Comparison of ENCODE assay signal across 10 cellular contexts in the genomic region with DNA sequence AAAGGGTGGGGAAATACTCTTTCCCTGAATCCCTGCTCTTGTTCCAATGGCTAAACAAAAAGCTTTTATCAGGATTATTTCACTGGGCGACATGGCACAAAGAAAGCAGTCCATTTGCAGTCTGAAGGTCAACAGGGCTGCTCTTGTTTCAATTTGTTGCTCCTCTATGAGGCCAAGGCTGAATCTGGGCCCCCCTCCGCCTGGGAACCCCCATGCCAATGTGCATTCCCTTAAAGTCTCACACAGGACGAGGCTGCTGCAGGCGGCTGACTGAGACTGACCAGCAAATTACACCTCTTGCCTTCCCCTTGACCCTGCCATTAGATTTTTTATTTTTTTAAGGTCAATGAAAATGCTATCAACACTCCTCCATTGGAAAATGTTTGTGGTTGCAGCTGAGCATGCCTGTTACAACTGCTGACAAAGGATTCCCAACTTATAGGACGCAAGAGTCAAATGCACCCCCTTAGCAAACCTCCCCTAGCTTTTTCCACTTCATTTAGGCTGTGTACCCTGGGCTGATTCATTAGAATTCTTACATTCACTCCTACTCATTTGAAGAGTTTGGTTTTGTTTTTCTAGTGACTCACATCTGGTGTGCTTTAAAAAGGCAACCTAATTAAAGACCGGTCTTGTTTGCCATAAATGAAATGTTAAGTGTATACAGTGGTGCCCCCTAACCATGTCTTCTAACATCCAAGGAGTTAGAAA.
DNase-seq lines count a peak whose midpoint lies in the region; ATAC-seq, FAIRE-seq and TF ChIP-seq lines count a peak whose summit lies in the region.
"Had no signal": no experiment of that assay in that cellular context is flagged by ENCODE, and none has a peak within 500 bp of the region (broad histone marks: within the 10 kb centered on the region; RNA-seq: fewer than 3 reads in every experiment).

No MANE protein-coding gene starts in this region.

- peak; percentile 29 for ATAC-seq in CD4-positive, alpha-beta T cell (ENCODE audit: poor library complexity)
- no peak for ATAC-seq in HG03571 (IDR thresholded peaks at IDR 0.05; ENCODE audit: unreplicated experiment)
- no peak for ATAC-seq in GM21737 (IDR thresholded peaks at IDR 0.05; ENCODE audit: unreplicated experiment)
- ATAC-seq in GM18861 (IDR thresholded peaks at IDR 0.05; ENCODE audit: unreplicated experiment), result no peak
- ATAC-seq in HG03354 (IDR thresholded peaks at IDR 0.05; ENCODE audit: poor library complexity, severe bottlenecking, unreplicated experiment), result no peak

- FAIRE-seq in H54 (lab: Jason Lieb, UNC), result no peak
- FAIRE-seq: keratinocyte had no signal

- H3K9me3 Mint-ChIP-seq in CD4-positive, alpha-beta T cell, result no peaks in the 10 kb centered on the region

- no peaks in the 10 kb centered on the region for H3K36me3 ChIP-seq in mesodermal cell (ENCODE audit: control insufficient read depth, insufficient read depth, low read length)

- no peaks in the 10 kb centered on the region for H3K27me3 ChIP-seq in CD4-positive, alpha-beta T cell (ENCODE audit: control insufficient read depth, insufficient read depth, low read length)

- no peak for TF ChIP-seq CTCF in CD4-positive, alpha-beta T cell (IDR thresholded peaks at IDR 0.05)
- TF ChIP-seq CTCF in astrocyte of the cerebellum (IDR thresholded peaks at IDR 0.05; ENCODE audit: low read depth, low read length, missing control alignments), result no peak

- TF ChIP-seq POLR2A in H54 (IDR thresholded peaks at IDR 0.05; ENCODE audit: low read depth, low read length), result no peak

- no peak overlapping the region for H3K4me3 Mint-ChIP-seq in CD4-positive, alpha-beta T cell

- CTCF ChIA-PET in CD4-positive, alpha-beta T cell (lab: Charles Lee), result no interaction called here

- no peaks in the 10 kb centered on the region for H3K27me3 Mint-ChIP-seq in CD4-positive, alpha-beta T cell

- H3K36me3 Mint-ChIP-seq in CD4-positive, alpha-beta T cell (ENCODE audit: low read depth), result no peaks in the 10 kb centered on the region

- H3K4me3 ChIP-seq in astrocyte of the cerebellum (ENCODE audit: low read depth, low read length) (no peak overlapping the region), mesodermal cell (ENCODE audit: extremely low read depth, insufficient read depth, low read length, poor library complexity, severe bottlenecking) (no peak overlapping the region)

- in situ Hi-C loops in astrocyte of the cerebellum (cut with HindIII; ENCODE audit: low sequenced_read_pairs), result no loop called here

- peaks cover 78% of the 10 kb centered on the region for H3K4me1 Mint-ChIP-seq in CD4-positive, alpha-beta T cell (ENCODE audit: low read depth)

- intact Hi-C loops in CD4-positive, alpha-beta T cell (cut with DNase I, micrococcal nuclease), result loop anchor here in 1 of 2 experiments (10.0 kb wide), 1 partner anchor 48 kb away; no protein-coding TSS in a partner anchor

- H3K4me1 ChIP-seq in mesodermal cell (ENCODE audit: control insufficient read depth, insufficient read depth, low read length, poor library complexity, severe bottlenecking), result peaks cover 27% of the 10 kb centered on the region

- DNase-seq in CD4-positive, alpha-beta T cell, result no peak
- peak; percentile 33 for DNase-seq in H54 (ENCODE audit: insufficient read length, low spot score)
- DNase-seq in astrocyte of the cerebellum (ENCODE audit: low read depth), result peak; percentile 86

- H3K9me3 ChIP-seq in CD4-positive, alpha-beta T cell (ENCODE audit: control insufficient read depth, low read length), result no peaks in the 10 kb centered on the region
- no peaks in the 10 kb centered on the region for H3K9me3 ChIP-seq in mesodermal cell (ENCODE audit: control insufficient read depth, low read length)

- peak overlapping the region; percentile 71 for H3K27ac Mint-ChIP-seq in CD4-positive, alpha-beta T cell

- H3K27ac ChIP-seq in CD4-positive, alpha-beta T cell (ENCODE audit: low read depth, low read length), result no peak overlapping the region
- peak overlapping the region; percentile 73 for H3K27ac ChIP-seq in mesodermal cell (ENCODE audit: low read depth, low read length, severe bottlenecking)
- H3K27ac ChIP-seq: KMS-11 had no signal

- 83 to 86% methylated on average over 3 to 4 of the region's 6 CpGs for WGBS in mesodermal cell (ENCODE audit: insufficient coverage in 2 of 2), 2 experiments

- POLR2A ChIA-PET in CD4-positive, alpha-beta T cell (lab: Charles Lee), result interaction anchor here (0.6 to 1.0 kb wide), 2 partner anchors 16 to 24 kb away, joined by 3 read pairs; no protein-coding TSS in a partner anchor

Comparison
In these comparisons a context has a peak if more than half of its experiments do, and no peak if none do; other contexts are left out.
1. DNase-seq: peak in H54 (single experiment) and astrocyte of the cerebellum (single experiment); none in CD4-positive, alpha-beta T cell (0 of 10).